Comparison of ENCODE assay signal across 4 cellular contexts in genomic region chr17:37240381-37240780, GRCh38.
TF ChIP-seq lines count a peak whose summit lies in the region.

No MANE protein-coding gene starts in this region.

TF ChIP-seq in liver, 16 proteins besides CTCF, POLR2A, EP300 and RAD21 (continued from another document):
- TF ChIP-seq HNF4A (conservative IDR thresholded peaks at IDR 0.05) = peak; percentile 33 to 49
- peak in 1 of 2 donors; percentile 31 for TF ChIP-seq RXRA (IDR thresholded peaks at IDR 0.05)

TF ChIP-seq in HepG2, 621 proteins besides CTCF, POLR2A, EP300 and RAD21 (continues in another document):
- no peak for TF ChIP-seq ZKSCAN1 (IDR thresholded peaks at IDR 0.05; ENCODE audit: low read length)
- no peak for TF ChIP-seq ZBTB33 (CRISPR knock-in tag; IDR thresholded peaks at IDR 0.05)
- TF ChIP-seq PRDM4 (CRISPR knock-in tag; IDR thresholded peaks at IDR 0.05; ENCODE audit: borderline replicate concordance) = no peak
- no peak for TF ChIP-seq YEATS4 (CRISPR knock-in tag; IDR thresholded peaks at IDR 0.05; ENCODE audit: borderline replicate concordance)
- TF ChIP-seq MED13 (CRISPR knock-in tag; IDR thresholded peaks at IDR 0.05) = no peak
- TF ChIP-seq TMF1 (CRISPR knock-in tag; IDR thresholded peaks at IDR 0.05; ENCODE audit: low read depth) = no peak
- no peak for TF ChIP-seq ZNF704 (CRISPR knock-in tag; IDR thresholded peaks at IDR 0.05; ENCODE audit: borderline replicate concordance)

TF ChIP-seq in K562, 482 proteins besides CTCF, POLR2A, EP300 and RAD21 (continued from another document):
- TF ChIP-seq SAFB2 (IDR thresholded peaks at IDR 0.05; ENCODE audit: borderline replicate concordance, low read depth, low read length, severe bottlenecking) (no peak), TBL1XR1 (IDR thresholded peaks at IDR 0.05; ENCODE audit: low read length in 2 of 2) (no peak), TFE3 (CRISPR knock-in tag; IDR thresholded peaks at IDR 0.05) (no peak), ZNF707 (CRISPR knock-in tag; conservative IDR thresholded peaks at IDR 0.05) (no peak), MIER1 (IDR thresholded peaks at IDR 0.05; ENCODE audit: low read depth) (no peak), BDP1 (IDR thresholded peaks at IDR 0.05; ENCODE audit: insufficient read depth, insufficient read length) (no peak), CBX1 (IDR thresholded peaks at IDR 0.05; ENCODE audit: low read depth) (no peak), ZNF436 (CRISPR knock-in tag; IDR thresholded peaks at IDR 0.05) (no peak), KLF16 (IDR thresholded peaks at IDR 0.05) (no peak), PHB (CRISPR knock-in tag; IDR thresholded peaks at IDR 0.05) (no peak), ARID2 (IDR thresholded peaks at IDR 0.05) (no peak), LARP7 (IDR thresholded peaks at IDR 0.05) (no peak), MXI1 (IDR thresholded peaks at IDR 0.05; ENCODE audit: low read depth, low read length) (no peak)
- TF ChIP-seq, protein P1, sequence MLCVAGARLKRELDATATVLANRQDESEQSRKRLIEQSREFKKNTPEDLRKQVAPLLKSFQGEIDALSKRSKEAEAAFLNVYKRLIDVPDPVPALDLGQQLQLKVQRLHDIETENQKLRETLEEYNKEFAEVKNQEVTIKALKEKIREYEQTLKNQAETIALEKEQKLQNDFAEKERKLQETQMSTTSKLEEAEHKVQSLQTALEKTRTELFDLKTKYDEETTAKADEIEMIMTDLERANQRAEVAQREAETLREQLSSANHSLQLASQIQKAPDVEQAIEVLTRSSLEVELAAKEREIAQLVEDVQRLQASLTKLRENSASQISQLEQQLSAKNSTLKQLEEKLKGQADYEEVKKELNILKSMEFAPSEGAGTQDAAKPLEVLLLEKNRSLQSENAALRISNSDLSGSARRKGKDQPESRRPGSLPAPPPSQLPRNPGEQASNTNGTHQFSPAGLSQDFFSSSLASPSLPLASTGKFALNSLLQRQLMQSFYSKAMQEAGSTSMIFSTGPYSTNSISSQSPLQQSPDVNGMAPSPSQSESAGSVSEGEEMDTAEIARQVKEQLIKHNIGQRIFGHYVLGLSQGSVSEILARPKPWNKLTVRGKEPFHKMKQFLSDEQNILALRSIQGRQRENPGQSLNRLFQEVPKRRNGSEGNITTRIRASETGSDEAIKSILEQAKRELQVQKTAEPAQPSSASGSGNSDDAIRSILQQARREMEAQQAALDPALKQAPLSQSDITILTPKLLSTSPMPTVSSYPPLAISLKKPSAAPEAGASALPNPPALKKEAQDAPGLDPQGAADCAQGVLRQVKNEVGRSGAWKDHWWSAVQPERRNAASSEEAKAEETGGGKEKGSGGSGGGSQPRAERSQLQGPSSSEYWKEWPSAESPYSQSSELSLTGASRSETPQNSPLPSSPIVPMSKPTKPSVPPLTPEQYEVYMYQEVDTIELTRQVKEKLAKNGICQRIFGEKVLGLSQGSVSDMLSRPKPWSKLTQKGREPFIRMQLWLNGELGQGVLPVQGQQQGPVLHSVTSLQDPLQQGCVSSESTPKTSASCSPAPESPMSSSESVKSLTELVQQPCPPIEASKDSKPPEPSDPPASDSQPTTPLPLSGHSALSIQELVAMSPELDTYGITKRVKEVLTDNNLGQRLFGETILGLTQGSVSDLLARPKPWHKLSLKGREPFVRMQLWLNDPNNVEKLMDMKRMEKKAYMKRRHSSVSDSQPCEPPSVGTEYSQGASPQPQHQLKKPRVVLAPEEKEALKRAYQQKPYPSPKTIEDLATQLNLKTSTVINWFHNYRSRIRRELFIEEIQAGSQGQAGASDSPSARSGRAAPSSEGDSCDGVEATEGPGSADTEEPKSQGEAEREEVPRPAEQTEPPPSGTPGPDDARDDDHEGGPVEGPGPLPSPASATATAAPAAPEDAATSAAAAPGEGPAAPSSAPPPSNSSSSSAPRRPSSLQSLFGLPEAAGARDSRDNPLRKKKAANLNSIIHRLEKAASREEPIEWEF (CRISPR knock-in tag; IDR thresholded peaks at IDR 0.05) = no peak
- TF ChIP-seq, protein P2, sequence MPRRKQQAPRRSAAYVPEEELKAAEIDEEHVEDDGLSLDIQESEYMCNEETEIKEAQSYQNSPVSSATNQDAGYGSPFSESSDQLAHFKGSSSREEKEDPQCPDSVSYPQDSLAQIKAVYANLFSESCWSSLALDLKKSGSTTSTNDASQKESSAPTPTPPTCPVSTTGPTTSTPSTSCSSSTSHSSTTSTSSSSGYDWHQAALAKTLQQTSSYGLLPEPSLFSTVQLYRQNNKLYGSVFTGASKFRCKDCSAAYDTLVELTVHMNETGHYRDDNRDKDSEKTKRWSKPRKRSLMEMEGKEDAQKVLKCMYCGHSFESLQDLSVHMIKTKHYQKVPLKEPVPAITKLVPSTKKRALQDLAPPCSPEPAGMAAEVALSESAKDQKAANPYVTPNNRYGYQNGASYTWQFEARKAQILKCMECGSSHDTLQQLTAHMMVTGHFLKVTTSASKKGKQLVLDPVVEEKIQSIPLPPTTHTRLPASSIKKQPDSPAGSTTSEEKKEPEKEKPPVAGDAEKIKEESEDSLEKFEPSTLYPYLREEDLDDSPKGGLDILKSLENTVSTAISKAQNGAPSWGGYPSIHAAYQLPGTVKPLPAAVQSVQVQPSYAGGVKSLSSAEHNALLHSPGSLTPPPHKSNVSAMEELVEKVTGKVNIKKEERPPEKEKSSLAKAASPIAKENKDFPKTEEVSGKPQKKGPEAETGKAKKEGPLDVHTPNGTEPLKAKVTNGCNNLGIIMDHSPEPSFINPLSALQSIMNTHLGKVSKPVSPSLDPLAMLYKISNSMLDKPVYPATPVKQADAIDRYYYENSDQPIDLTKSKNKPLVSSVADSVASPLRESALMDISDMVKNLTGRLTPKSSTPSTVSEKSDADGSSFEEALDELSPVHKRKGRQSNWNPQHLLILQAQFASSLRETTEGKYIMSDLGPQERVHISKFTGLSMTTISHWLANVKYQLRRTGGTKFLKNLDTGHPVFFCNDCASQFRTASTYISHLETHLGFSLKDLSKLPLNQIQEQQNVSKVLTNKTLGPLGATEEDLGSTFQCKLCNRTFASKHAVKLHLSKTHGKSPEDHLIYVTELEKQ (CRISPR knock-in tag; IDR thresholded peaks at IDR 0.05) = no peak
TF ChIP-seq in K562: peak in this region for 0.

TF ChIP-seq in SK-N-SH treated with all-trans-retinoic acid at 6 μM for 48 hours, 23 proteins besides CTCF, POLR2A, EP300 and RAD21:
- TF ChIP-seq PPARA (CRISPR knock-in tag; IDR thresholded peaks at IDR 0.05; ENCODE audit: borderline replicate concordance) (no peak), CSDC2 (CRISPR knock-in tag; IDR thresholded peaks at IDR 0.05) (no peak), CREB5 (CRISPR knock-in tag; IDR thresholded peaks at IDR 0.05; ENCODE audit: low read depth) (no peak), ZNF8 (CRISPR knock-in tag; IDR thresholded peaks at IDR 0.05) (no peak), ISL1 (CRISPR knock-in tag; IDR thresholded peaks at IDR 0.05) (no peak), ZC3H10 (CRISPR knock-in tag; IDR thresholded peaks at IDR 0.05) (no peak), RARB (CRISPR knock-in tag; IDR thresholded peaks at IDR 0.05) (no peak), ARNTL (CRISPR knock-in tag; IDR thresholded peaks at IDR 0.05; ENCODE audit: borderline replicate concordance, low read depth) (no peak)
- TF ChIP-seq, protein P3, sequence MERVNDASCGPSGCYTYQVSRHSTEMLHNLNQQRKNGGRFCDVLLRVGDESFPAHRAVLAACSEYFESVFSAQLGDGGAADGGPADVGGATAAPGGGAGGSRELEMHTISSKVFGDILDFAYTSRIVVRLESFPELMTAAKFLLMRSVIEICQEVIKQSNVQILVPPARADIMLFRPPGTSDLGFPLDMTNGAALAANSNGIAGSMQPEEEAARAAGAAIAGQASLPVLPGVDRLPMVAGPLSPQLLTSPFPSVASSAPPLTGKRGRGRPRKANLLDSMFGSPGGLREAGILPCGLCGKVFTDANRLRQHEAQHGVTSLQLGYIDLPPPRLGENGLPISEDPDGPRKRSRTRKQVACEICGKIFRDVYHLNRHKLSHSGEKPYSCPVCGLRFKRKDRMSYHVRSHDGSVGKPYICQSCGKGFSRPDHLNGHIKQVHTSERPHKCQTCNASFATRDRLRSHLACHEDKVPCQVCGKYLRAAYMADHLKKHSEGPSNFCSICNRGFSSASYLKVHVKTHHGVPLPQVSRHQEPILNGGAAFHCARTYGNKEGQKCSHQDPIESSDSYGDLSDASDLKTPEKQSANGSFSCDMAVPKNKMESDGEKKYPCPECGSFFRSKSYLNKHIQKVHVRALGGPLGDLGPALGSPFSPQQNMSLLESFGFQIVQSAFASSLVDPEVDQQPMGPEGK (CRISPR knock-in tag; IDR thresholded peaks at IDR 0.05; ENCODE audit: borderline replicate concordance) = no peak
